Comparison of ENCODE assay signal across 2 cellular contexts in genomic region chr11:119702261-119702591, GRCh38.
TF ChIP-seq lines count a peak whose summit lies in the region.

No MANE protein-coding gene starts in this region.

TF ChIP-seq in H1, 55 proteins besides CTCF, POLR2A, EP300 and RAD21:
- no peak for TF ChIP-seq CBX8 (IDR thresholded peaks at IDR 0.05; ENCODE audit: borderline replicate concordance, low read depth, low read length)
- TF ChIP-seq NRF1 (IDR thresholded peaks at IDR 0.05; ENCODE audit: low read depth, low read length) = no peak
- no peak for TF ChIP-seq TBP (IDR thresholded peaks at IDR 0.05; ENCODE audit: low read depth, low read length)
- TF ChIP-seq EZH2 (IDR thresholded peaks at IDR 0.05; ENCODE audit: low read depth, low read length, severe bottlenecking) = no peak
- TF ChIP-seq KDM4A (IDR thresholded peaks at IDR 0.05; ENCODE audit: low read depth, low read length, severe bottlenecking) = no peak

TF ChIP-seq in neural cell, 6 proteins besides CTCF, POLR2A, EP300 and RAD21:
- no peak for TF ChIP-seq TAF1 (IDR thresholded peaks at IDR 0.05; ENCODE audit: low read depth)
- TF ChIP-seq POLR2AphosphoS5 (IDR thresholded peaks at IDR 0.05) = no peak
- TF ChIP-seq EZH2 (IDR thresholded peaks at IDR 0.05; ENCODE audit: borderline replicate concordance, insufficient read depth, low read length, poor library complexity, severe bottlenecking) = no peak
- no peak for TF ChIP-seq REST (IDR thresholded peaks at IDR 0.05; ENCODE audit: borderline replicate concordance)
- no peak for TF ChIP-seq MXI1 (conservative IDR thresholded peaks at IDR 0.05; ENCODE audit: poor library complexity, severe bottlenecking)
- TF ChIP-seq SMC3 (conservative IDR thresholded peaks at IDR 0.05; ENCODE audit: poor library complexity) = no peak
